Comparison of ENCODE assay signal across 14 cellular contexts in genomic region chr10:21195149-21195731, GRCh38.
A peak's percentile ranks its signal among the peaks of the same experiment; 100 is the strongest.
DNase-seq lines count a peak whose midpoint lies in the region; ATAC-seq and TF ChIP-seq lines count a peak whose summit lies in the region.
"Had no signal": no experiment of that assay in that cellular context is flagged by ENCODE, and none has a peak within 500 bp of the region (broad histone marks: within the 10 kb centered on the region; RNA-seq: fewer than 3 reads in every experiment).

No MANE protein-coding gene starts in this region.

- H3K27me3 ChIP-seq in mammary epithelial cell (ENCODE audit: insufficient read depth, low read length) (no peaks in the 10 kb centered on the region), lung (ENCODE audit: control insufficient read depth, insufficient read depth) (no peaks in the 10 kb centered on the region), GM23338 (ENCODE audit: insufficient read depth) (no peaks in the 10 kb centered on the region)

- in situ Hi-C loops in mammary epithelial cell (cut with MboI; ENCODE audit: low sequenced_read_pairs in 2 of 2), result no loop called here

- TF ChIP-seq CTCF in Calu3 (IDR thresholded peaks at IDR 0.05; ENCODE audit: unreplicated experiment) (no peak), mammary epithelial cell (conservative IDR thresholded peaks at IDR 0.05 in 1 of 2, IDR thresholded peaks at IDR 0.05 in 1 of 2; ENCODE audit: extremely low read depth in 1 of 2, insufficient read depth in 1 of 2, low read depth in 1 of 2, low read length in 2 of 2) (no peak), lung (IDR thresholded peaks at IDR 0.05; ENCODE audit: control extremely low read depth, extremely low read depth) (no peak), GM23338 (conservative IDR thresholded peaks at IDR 0.05; ENCODE audit: low read depth in 2 of 2) (no peak)

- H3K27ac Mint-ChIP-seq in Calu3 (ENCODE audit: unreplicated experiment) (peak overlapping the region; percentile 84), GM23338 (no peak overlapping the region)
- H3K27ac Mint-ChIP-seq: stimulated activated naive CD8-positive, alpha-beta T cell treated with anti-CD3 and anti-CD28 coated beads, Interleukin-15, amount 100 ng/mL, for 72 hours had no signal

- H3K4me2 ChIP-seq in mammary epithelial cell (ENCODE audit: insufficient read depth, low read depth, low read length), result no peak overlapping the region
- H3K4me2 ChIP-seq in GM23338, result no peak overlapping the region

- H3K36me3 Mint-ChIP-seq in Calu3 (ENCODE audit: insufficient read depth, unreplicated experiment) (peaks cover 11% of the 10 kb centered on the region), GM23338 (ENCODE audit: low read depth) (peaks cover 11% of the 10 kb centered on the region)

- H3K4me3 Mint-ChIP-seq in Calu3 (ENCODE audit: low read depth, unreplicated experiment) (peak overlapping the region; percentile 7), GM23338 (no peak overlapping the region)
- H3K4me3 Mint-ChIP-seq: stimulated activated naive CD8-positive, alpha-beta T cell treated with anti-CD3 and anti-CD28 coated beads, Interleukin-15, amount 100 ng/mL, for 72 hours had no signal

- 13% methylated on average over 1 of the region's 1 CpG for WGBS in mammary epithelial cell (ENCODE audit: low coverage, missing lambda C conversion rate)
- WGBS in lung, 2 donors, result 69 to 77% methylated on average over 1 of the region's 1 CpG

- H3K9me3 ChIP-seq in mammary epithelial cell (replicated peaks; ENCODE audit: insufficient read depth, low read length), result peaks cover 12% of the 10 kb centered on the region
- H3K9me3 ChIP-seq in lung (ENCODE audit: control insufficient read depth in 2 of 2, insufficient read depth in 1 of 2, low read length in 1 of 2), result peaks cover 3 to 4% of the 10 kb centered on the region in 2 donors

- H3F3A ChIP-seq in GM23338 (replicated peaks; ENCODE audit: low read depth), result no peaks in the 10 kb centered on the region

- no peak overlapping the region for H3K9ac ChIP-seq in mammary epithelial cell (ENCODE audit: insufficient read depth, low read length)

- H3K4me3 ChIP-seq in mammary epithelial cell (replicated peaks in 1 of 3; ENCODE audit: insufficient read depth in 1 of 3, low read depth in 2 of 3, low read length in 3 of 3) (no peak overlapping the region), lung (no peak overlapping the region), GM23338 (no peak overlapping the region)

- H3K4me1 ChIP-seq in mammary epithelial cell (ENCODE audit: insufficient read depth, low read length) (peaks cover 13% of the 10 kb centered on the region), lung (ENCODE audit: control insufficient read depth in 2 of 2, insufficient read depth in 2 of 2, low read length in 2 of 2) (no peaks in the 10 kb centered on the region), GM23338 (ENCODE audit: insufficient read depth) (no peaks in the 10 kb centered on the region)

- intact Hi-C loops in Calu3 (cut with micrococcal nuclease; ENCODE audit: unreplicated experiment), result loop anchor here (2.0 kb wide), 1 partner anchor 44 kb away; no protein-coding TSS in a partner anchor
- intact Hi-C loops in mammary epithelial cell (cut with micrococcal nuclease), result no loop called here

- H3K79me2 ChIP-seq in mammary epithelial cell (ENCODE audit: insufficient read depth, low read length) (no peaks in the 10 kb centered on the region), GM23338 (replicated peaks; ENCODE audit: insufficient read depth) (no peaks in the 10 kb centered on the region)

- H3K27me3 Mint-ChIP-seq in Calu3 (ENCODE audit: unreplicated experiment) (no peaks in the 10 kb centered on the region), GM23338 (ENCODE audit: insufficient read depth, low read depth, poor library complexity) (no peaks in the 10 kb centered on the region)

- DNase-seq in Calu3, result peak; percentile 52
- DNase-seq in NCI-H2029 (lab: John Stamatoyannopoulos, UW), result peak; percentile 61
- peak; percentile 58 for DNase-seq in mammary epithelial cell
- no peak for DNase-seq in lung (ENCODE audit: low spot score)
- DNase-seq in GM23338 (ENCODE audit: low spot score), result no peak
- DNase-seq in DMS 273 treated with DMSO at 0.1 percent for 48 hours (lab: John Stamatoyannopoulos, UW), result no peak
- DNase-seq in mesenteric fat pad (ENCODE audit: low spot score), result no peak
- DNase-seq: activated T-cell treated with anti-CD3 and anti-CD28 coated beads, Interleukin-2, amount 50 U/mL, for 48 hours; effector CD8-positive, alpha-beta T cell; GDM1; NCI-H524; retina; stimulated activated naive CD8-positive, alpha-beta T cell treated with anti-CD3 and anti-CD28 coated beads, Interleukin-15, amount 100 ng/mL, for 72 hours had no signal

- H3K9me2 ChIP-seq in GM23338 (ENCODE audit: insufficient read depth), result 0 out of 2 replicates have a peak, but pooled peaks cover 3% of the 10 kb centered on the region

- H2AFZ ChIP-seq in mammary epithelial cell (ENCODE audit: low read depth, low read length) (no peak overlapping the region), GM23338 (no peak overlapping the region)

- CTCF ChIA-PET in Calu3 (lab: Charles Lee), result interaction anchor here (0.6 to 1.1 kb wide), 7 partner anchors 10 to 295 kb away, joined by 3 to 5 read pairs (median 4); no protein-coding TSS in a partner anchor
- CTCF ChIA-PET in mammary epithelial cell (lab: Charles Lee; ENCODE audit: low non-redundant PET), result no interaction called here

- H3K27ac ChIP-seq in mammary epithelial cell (ENCODE audit: insufficient read depth, low read depth, low read length) (no peak overlapping the region), lung (ENCODE audit: low read depth in 1 of 2, low read length in 1 of 2) (no peak overlapping the region), GM23338 (ENCODE audit: low read depth) (no peak overlapping the region)

- H4K20me1 ChIP-seq in mammary epithelial cell (ENCODE audit: insufficient read depth, low read length) (no peaks in the 10 kb centered on the region), GM23338 (replicated peaks; ENCODE audit: insufficient read depth) (no peaks in the 10 kb centered on the region)

- H3K36me3 ChIP-seq in mammary epithelial cell (ENCODE audit: insufficient read depth, low read length) (no peaks in the 10 kb centered on the region), lung (ENCODE audit: control insufficient read depth in 2 of 2, insufficient read depth in 2 of 2, low read length in 2 of 2) (no peaks in the 10 kb centered on the region), GM23338 (ENCODE audit: insufficient read depth) (no peaks in the 10 kb centered on the region)

- BruUV-seq in Calu3 (replicated peaks; lab: Mats Ljungman, UMichigan) (no TSS peak), mammary epithelial cell (replicated peaks; lab: Mats Ljungman, UMichigan) (no TSS peak)

- peaks cover 4% of the 10 kb centered on the region for H3K9me3 Mint-ChIP-seq in Calu3 (ENCODE audit: low read depth, unreplicated experiment)
- peaks cover 14% of the 10 kb centered on the region for H3K9me3 Mint-ChIP-seq in GM23338

- dilution Hi-C loops in mammary epithelial cell (cut with HindIII; ENCODE audit: low sequenced_read_pairs), result no loop called here

- ATAC-seq in lung (ENCODE audit: insufficient read depth, low FRiP score) (peak; percentile 29), GM21526 (IDR thresholded peaks at IDR 0.05; ENCODE audit: low FRiP score, unreplicated experiment) (no peak), GM23338 (no peak)
- ATAC-seq: stimulated activated naive CD8-positive, alpha-beta T cell treated with anti-CD3 and anti-CD28 coated beads, Interleukin-15, amount 100 ng/mL, for 72 hours had no signal

- H3K4me1 Mint-ChIP-seq in Calu3 (ENCODE audit: low read depth, unreplicated experiment) (peaks cover 36% of the 10 kb centered on the region), GM23338 (no peaks in the 10 kb centered on the region; the same call in 2 of the 3 replicates)
- H3K4me1 Mint-ChIP-seq: stimulated activated naive CD8-positive, alpha-beta T cell treated with anti-CD3 and anti-CD28 coated beads, Interleukin-15, amount 100 ng/mL, for 72 hours had no signal

TF ChIP-seq in GM23338, 12 proteins besides CTCF, POLR2A, EP300 and RAD21 (continues in another document):
- TF ChIP-seq ZNF331 (CRISPR knock-in tag; IDR thresholded peaks at IDR 0.05; ENCODE audit: low read depth) (no peak), REST (IDR thresholded peaks at IDR 0.05; ENCODE audit: unreplicated experiment) (no peak), EZH2phosphoT487 (IDR thresholded peaks at IDR 0.05; ENCODE audit: unreplicated experiment) (no peak), NANOG (IDR thresholded peaks at IDR 0.05; ENCODE audit: borderline replicate concordance) (no peak), JUNB (IDR thresholded peaks at IDR 0.05; ENCODE audit: unreplicated experiment) (no peak)

Comparison
In these comparisons a context has a peak if more than half of its experiments do, and no peak if none do; other contexts are left out.
1. DNase-seq: peak in Calu3 (single experiment), NCI-H2029 (single experiment) and mammary epithelial cell (single experiment); none in lung (single experiment), GM23338 (single experiment), DMS 273 treated with DMSO at 0.1 percent for 48 hours (single experiment) and mesenteric fat pad (single experiment).